In genomic region chr1:43991200-43991475, GRCh38 we compare ENCODE assay signal across 8 cellular contexts. TPM values are rescaled to one million over a fixed set of nuclear protein-coding genes. Genes with fewer than 3 reads are reported as not detected.
DNase-seq lines count a peak whose midpoint lies in the region; ATAC-seq and TF ChIP-seq lines count a peak whose summit lies in the region.

No MANE protein-coding gene starts in this region.

- DNase-seq in RWPE2 (ENCODE audit: low spot score) (no peak), fibroblast of mammary gland (ENCODE audit: low read depth) (no peak), retinal pigment epithelial cell (ENCODE audit: low read depth) (no peak), C1 segment of cervical spinal cord (lab: John Stamatoyannopoulos, UW) (no peak), dermis blood vessel endothelial cell (no peak), HEK293T (ENCODE audit: extremely low spot score) (no peak), AG08395 (ENCODE audit: low spot score) (no peak)

- H3K9me3 ChIP-seq in RWPE2 (ENCODE audit: severe bottlenecking) = no peaks in the 10 kb centered on the region

- peak; percentile 21 for ATAC-seq in GM18511 (IDR thresholded peaks at IDR 0.05; ENCODE audit: unreplicated experiment)
- no peak; the same call in 2 of the 3 replicates for ATAC-seq in RWPE2 (ENCODE audit: low read depth)

- peaks cover 5% of the 10 kb centered on the region for H3K36me3 ChIP-seq in RWPE2 (ENCODE audit: low read depth)

- H3K4me3 ChIP-seq in RWPE2 (ENCODE audit: severe bottlenecking) (peak overlapping the region; percentile 37), fibroblast of mammary gland (ENCODE audit: control insufficient read depth, low read depth, low read length) (peak overlapping the region; percentile 64), retinal pigment epithelial cell (ENCODE audit: low read length) (peak overlapping the region; percentile 70)

- H3K27ac ChIP-seq in RWPE2 (ENCODE audit: poor library complexity, severe bottlenecking) = peak overlapping the region; percentile 57

- H3K4me1 ChIP-seq in RWPE2 (ENCODE audit: insufficient read depth, poor library complexity, severe bottlenecking) = no peaks in the 10 kb centered on the region

- CTCF ChIA-PET in HEK293T (lab: Yijun Ruan, JAX) = no interaction called here

- H3K27me3 ChIP-seq in RWPE2 (ENCODE audit: insufficient read depth, poor library complexity, severe bottlenecking) = no peaks in the 10 kb centered on the region

- TF ChIP-seq CTCF in RWPE2 (IDR thresholded peaks at IDR 0.05; ENCODE audit: poor library complexity, severe bottlenecking) (no peak), fibroblast of mammary gland (conservative IDR thresholded peaks at IDR 0.05; ENCODE audit: control insufficient read depth, insufficient read depth, low read depth, low read length) (no peak), retinal pigment epithelial cell (conservative IDR thresholded peaks at IDR 0.05; ENCODE audit: low read depth, low read length) (no peak)

- POLR2A ChIA-PET in HEK293T (lab: Yijun Ruan, JAX) = interaction anchor here (1.3 kb wide), 1 partner anchor 16 kb away, joined by 5 read pairs; no protein-coding TSS in a partner anchor

TF ChIP-seq in HEK293T, 16 proteins besides CTCF, POLR2A, EP300 and RAD21:
- no peak for TF ChIP-seq HDGF (IDR thresholded peaks at IDR 0.05; ENCODE audit: borderline replicate concordance)
- TF ChIP-seq FOXK2 (IDR thresholded peaks at IDR 0.05) = no peak
- no peak for TF ChIP-seq PKNOX1 (IDR thresholded peaks at IDR 0.05)
- no peak for TF ChIP-seq TARDBP (IDR thresholded peaks at IDR 0.05)
- no peak for TF ChIP-seq SP1 (IDR thresholded peaks at IDR 0.05)
- no peak for TF ChIP-seq SUZ12 (IDR thresholded peaks at IDR 0.05)
- no peak for TF ChIP-seq FOXA1 (IDR thresholded peaks at IDR 0.05)
- no peak for TF ChIP-seq CTBP1 (IDR thresholded peaks at IDR 0.05; ENCODE audit: borderline replicate concordance)
- no peak for TF ChIP-seq LEF1 (IDR thresholded peaks at IDR 0.05; ENCODE audit: borderline replicate concordance)
- TF ChIP-seq ARNT (IDR thresholded peaks at IDR 0.05) = no peak

RNA-seq across cellular contexts. Expression of gene CCDC24, which starts 0.3 kb away (rescaled TPM):
- 1.7 and 2.2 TPM in 2 replicates for total RNA-seq in dermis blood vessel endothelial cell

RNA-seq across cellular contexts. Expression of gene B4GALT2, which starts 12.1 kb away (rescaled TPM):
- 50.2 and 64.4 TPM in 2 replicates for total RNA-seq in dermis blood vessel endothelial cell

RNA-seq across cellular contexts. Expression of gene ATP6V0B, which starts 16.4 kb away (rescaled TPM):
- total RNA-seq in dermis blood vessel endothelial cell = 64.6 and 99.2 TPM in 2 replicates

RNA-seq across cellular contexts. Expression of gene DPH2, which starts 21.3 kb away (rescaled TPM):
- total RNA-seq in dermis blood vessel endothelial cell = 24.2 and 24.3 TPM in 2 replicates

RNA-seq across cellular contexts. Expression of gene SLC6A9, which starts 40.1 kb away (rescaled TPM):
- total RNA-seq in dermis blood vessel endothelial cell = 0.23 TPM in 1 of 2 replicates, not detected in the other
